ENCODE assay signal across 11 cellular contexts in the genomic region with DNA sequence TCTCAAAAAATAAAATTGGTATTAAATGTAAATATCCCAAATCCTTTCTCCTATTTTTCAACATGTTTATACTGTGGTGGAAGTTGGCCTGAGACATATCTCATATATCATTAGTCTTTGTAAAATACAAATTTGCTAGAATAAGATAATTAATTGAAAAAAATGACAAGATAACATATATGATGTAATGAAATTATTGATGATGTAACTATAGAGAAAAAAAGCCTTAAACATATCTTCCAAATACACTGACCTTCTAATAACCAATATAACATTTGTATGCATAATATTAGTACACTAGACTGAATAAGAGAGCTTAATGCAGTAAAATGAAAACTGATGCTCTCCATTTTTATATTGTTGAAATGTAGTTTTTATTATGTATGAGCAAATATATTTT.
"Had no signal": no experiment of that assay in that cellular context is flagged by ENCODE, and none has a peak within 500 bp of the region (broad histone marks: within the 10 kb centered on the region; RNA-seq: fewer than 3 reads in every experiment).

No MANE protein-coding gene starts in this region.

- H3K27ac Mint-ChIP-seq: GM23338, H9, HFFc6 had no signal

- H3K9me3 Mint-ChIP-seq: GM23338, H9, HFFc6 had no signal

- FAIRE-seq: H1, H54 had no signal

- H3K9ac ChIP-seq: GM23248 had no signal

- H2AFZ ChIP-seq: GM23248, GM23338 had no signal

- H3K36me3 ChIP-seq: HAP-1 had no signal

- H3K4me2 ChIP-seq: GM23338 had no signal

- H3K4me3 ChIP-seq: GM23248, GM23338, HAP-1 had no signal

- DNase-seq: GM23248, GOT3, H7, H9, HCEC 1CT, HFFc6 had no signal

- H3K4me1 ChIP-seq: HAP-1 had no signal

- ATAC-seq: GM23338, HCT116 had no signal

- H3K4me1 Mint-ChIP-seq: GM23338, H9 had no signal

- H3K9me3 ChIP-seq: HAP-1 had no signal

- H3K4me3 Mint-ChIP-seq: GM23338, H9, HFFc6 had no signal

- H3K27ac ChIP-seq: GM23248 had no signal
